In the genomic region with DNA sequence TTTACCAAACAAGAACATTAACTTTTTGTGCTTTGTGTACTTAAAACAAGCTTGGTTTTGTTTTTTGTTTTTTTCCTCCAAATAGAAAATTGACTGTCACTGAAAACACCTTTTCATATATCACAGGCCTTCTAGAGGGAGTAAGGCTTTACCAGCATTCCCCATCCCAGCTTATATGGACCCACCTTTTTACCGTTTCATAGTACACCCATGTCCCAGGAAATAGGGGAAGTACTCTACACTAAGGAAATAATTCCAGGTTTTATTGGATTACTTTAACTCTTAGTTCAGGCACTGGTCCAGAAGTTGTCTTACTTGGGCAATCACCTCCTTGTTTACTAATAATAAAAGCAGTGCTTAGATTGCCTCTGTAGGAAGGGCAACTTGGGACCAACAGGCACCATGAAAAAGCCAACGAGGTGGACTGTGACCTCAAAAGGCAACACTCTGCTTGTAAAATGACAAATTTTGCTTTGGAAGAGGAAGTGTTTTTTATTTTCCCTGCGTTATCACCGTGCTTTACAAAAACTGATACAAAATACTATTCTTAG, we compare ENCODE assay signal across 1 cellular context.
TF ChIP-seq lines count a peak whose summit lies in the region.

No MANE protein-coding gene starts in this region.

TF ChIP-seq in SK-N-SH, 30 proteins besides CTCF, POLR2A, EP300 and RAD21 (continued from another document):
- no peak for TF ChIP-seq FOSL2 (IDR thresholded peaks at IDR 0.05; ENCODE audit: borderline replicate concordance, low read depth)
- TF ChIP-seq NFIC (IDR thresholded peaks at IDR 0.05; ENCODE audit: borderline replicate concordance) = no peak
- no peak for TF ChIP-seq NRF1 (IDR thresholded peaks at IDR 0.05; ENCODE audit: low read depth, low read length)
